In the genomic region with DNA sequence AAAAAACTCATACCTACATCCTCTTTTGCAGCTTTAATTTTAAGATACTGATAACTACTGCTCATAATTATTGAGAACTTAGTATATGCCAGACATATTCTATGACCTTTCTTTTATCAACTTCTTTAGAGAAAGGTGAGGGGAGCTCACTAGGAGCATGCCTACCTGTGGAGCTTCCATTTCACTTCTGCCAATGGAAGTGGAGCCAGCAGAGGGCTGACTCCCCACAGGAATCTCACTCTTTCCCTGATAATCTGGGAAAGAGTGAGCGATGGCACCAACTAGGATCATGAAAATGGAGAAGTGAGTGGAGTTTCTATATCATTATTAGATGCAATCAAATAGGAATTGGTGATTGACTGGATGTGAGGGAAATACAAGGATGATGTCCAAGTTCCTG, we compare ENCODE assay signal across 17 cellular contexts.
"Had no signal": no experiment of that assay in that cellular context is flagged by ENCODE, and none has a peak within 500 bp of the region (broad histone marks: within the 10 kb centered on the region; RNA-seq: fewer than 3 reads in every experiment).

No MANE protein-coding gene starts in this region.

- H3K36me3 ChIP-seq: colonic mucosa, sigmoid colon had no signal

- H3K27me3 Mint-ChIP-seq: naive thymus-derived CD8-positive, alpha-beta T cell; type B pancreatic cell had no signal

- H3K4me3 ChIP-seq: colonic mucosa, mucosa of descending colon, sigmoid colon, skin epidermis had no signal

- H3K4me1 Mint-ChIP-seq: naive thymus-derived CD8-positive, alpha-beta T cell had no signal

- DNase-seq: colonic mucosa; effector CD4-positive, alpha-beta T cell; foreskin melanocyte; head of caudate nucleus; hippocampal formation; islet precursor cell; mammary epithelial cell; mucosa of descending colon; naive thymus-derived CD8-positive, alpha-beta T cell; posterior cingulate gyrus; sigmoid colon; stimulated activated CD4-positive, alpha-beta T cell treated with anti-CD3 and anti-CD28 coated beads, Interleukin-12 subunit alpha, Interleukin-12 subunit beta, amount 100 ng/mL, for 4 hours; stimulated activated naive CD4-positive, alpha-beta T cell treated with Interleukin-2 at 50 U/mL for 16 hours had no signal

- H3K27me3 ChIP-seq: colonic mucosa, sigmoid colon had no signal

- H3K4me1 ChIP-seq: colonic mucosa, sigmoid colon had no signal

- H3K9me3 Mint-ChIP-seq: type B pancreatic cell had no signal

- H3K9me3 ChIP-seq: colonic mucosa, mucosa of descending colon, sigmoid colon had no signal

- FAIRE-seq: urothelium cell line had no signal

- H3K27ac Mint-ChIP-seq: naive thymus-derived CD8-positive, alpha-beta T cell; type B pancreatic cell had no signal

- H3K36me3 Mint-ChIP-seq: naive thymus-derived CD8-positive, alpha-beta T cell; type B pancreatic cell had no signal

- ATAC-seq: left lobe of liver; mucosa of descending colon; naive thymus-derived CD8-positive, alpha-beta T cell had no signal

- H3K27ac ChIP-seq: colonic mucosa, sigmoid colon, skin epidermis had no signal

- H3K4me3 Mint-ChIP-seq: naive thymus-derived CD8-positive, alpha-beta T cell; type B pancreatic cell had no signal
